3 cellular contexts compared by ENCODE assay signal in genomic region chr12:50404307-50404706, GRCh38.
TF ChIP-seq lines count a peak whose summit lies in the region.

No MANE protein-coding gene starts in this region.

TF ChIP-seq in A549, 52 proteins besides CTCF, POLR2A, EP300 and RAD21:
- TF ChIP-seq CEBPB (IDR thresholded peaks at IDR 0.05) (no peak), JUNB (IDR thresholded peaks at IDR 0.05) (no peak), FOSB (CRISPR knock-in tag; IDR thresholded peaks at IDR 0.05) (no peak), CHD4 (IDR thresholded peaks at IDR 0.05; ENCODE audit: borderline replicate concordance) (no peak), RARB (CRISPR knock-in tag; IDR thresholded peaks at IDR 0.05) (no peak), BCL3 (IDR thresholded peaks at IDR 0.05) (no peak), HEYL (CRISPR knock-in tag; IDR thresholded peaks at IDR 0.05) (no peak)
TF ChIP-seq in A549: peak in this region for 0.

TF ChIP-seq in GM12878, 131 proteins besides CTCF, POLR2A, EP300 and RAD21:
- TF ChIP-seq BACH1 (IDR thresholded peaks at IDR 0.05; ENCODE audit: borderline replicate concordance) (no peak), SMC3 (IDR thresholded peaks at IDR 0.05; ENCODE audit: borderline replicate concordance, low read length) (no peak), RAD51 (IDR thresholded peaks at IDR 0.05) (no peak), NR2C1 (IDR thresholded peaks at IDR 0.05) (no peak), ESRRA (IDR thresholded peaks at IDR 0.05; ENCODE audit: low read length) (no peak), RELA (IDR thresholded peaks at IDR 0.05; ENCODE audit: borderline replicate concordance, partially characterized antibody) (no peak), NR2F1 (conservative IDR thresholded peaks at IDR 0.05) (no peak), YBX1 (IDR thresholded peaks at IDR 0.05) (no peak), CBX5 (IDR thresholded peaks at IDR 0.05; ENCODE audit: low read depth) (no peak), MEF2B (IDR thresholded peaks at IDR 0.05; ENCODE audit: partially characterized antibody, poor library complexity, severe bottlenecking) (no peak), ATF2 (IDR thresholded peaks at IDR 0.05; ENCODE audit: low read length) (no peak), STAT1 (conservative IDR thresholded peaks at IDR 0.05) (no peak), KAT2A (conservative IDR thresholded peaks at IDR 0.05; ENCODE audit: control insufficient read depth, low read depth, low read length) (no peak), RELB (IDR thresholded peaks at IDR 0.05; ENCODE audit: low read depth) (no peak), IKZF1 (conservative IDR thresholded peaks at IDR 0.05) (no peak), TBL1XR1 (IDR thresholded peaks at IDR 0.05; ENCODE audit: low read depth, low read length) (no peak), LARP7 (IDR thresholded peaks at IDR 0.05) (no peak), PKNOX1 (IDR thresholded peaks at IDR 0.05) (no peak), SIX5 (IDR thresholded peaks at IDR 0.05; ENCODE audit: low read depth, low read length, severe bottlenecking) (no peak)

TF ChIP-seq in liver, 16 proteins besides CTCF, POLR2A, EP300 and RAD21:
- TF ChIP-seq HNF4G (IDR thresholded peaks at IDR 0.05) (no peak), REST (IDR thresholded peaks at IDR 0.05) (no peak), EGR1 (IDR thresholded peaks at IDR 0.05; ENCODE audit: low read depth in 2 of 2) (no peak), FOXA1 (IDR thresholded peaks at IDR 0.05) (no peak)
